ENCODE assay signal across 9 cellular contexts in the genomic region with DNA sequence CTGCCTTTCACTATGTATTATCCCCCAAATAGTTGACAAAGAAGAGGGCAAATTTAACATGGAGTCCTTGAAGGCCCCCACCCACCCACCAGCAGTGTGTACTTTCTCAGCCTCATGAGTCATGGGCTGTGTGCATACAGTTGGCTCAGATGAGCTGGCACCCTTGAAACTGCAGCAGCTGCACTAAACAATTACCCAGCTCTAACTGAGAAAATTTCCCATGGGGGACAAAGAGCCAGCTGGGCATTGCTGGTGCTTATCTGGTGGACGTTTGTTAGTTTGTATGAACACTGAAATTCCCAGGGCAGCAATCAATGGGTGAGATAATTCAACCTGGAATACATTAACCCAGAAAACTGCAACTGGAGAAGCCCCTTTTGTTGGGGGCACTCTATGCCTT.
DNase-seq lines count a peak whose midpoint lies in the region; ATAC-seq and TF ChIP-seq lines count a peak whose summit lies in the region.
"Had no signal": no experiment of that assay in that cellular context is flagged by ENCODE, and none has a peak within 500 bp of the region (broad histone marks: within the 10 kb centered on the region; RNA-seq: fewer than 3 reads in every experiment).

No MANE protein-coding gene starts in this region.

- H3K27ac ChIP-seq in HEK293 (ENCODE audit: extremely low read depth, low read depth, low read length) (no peak overlapping the region), gastrocnemius medialis (peak overlapping the region in 1 of 4 donors; percentile 23)

- in situ Hi-C loops in gastrocnemius medialis (cut with MboI; ENCODE audit: low sequenced_read_pairs in 4 of 4), result no loop called here

- POLR2A ChIA-PET in HEK293 (lab: Yijun Ruan, JAX), result no interaction called here

- TF ChIP-seq POLR2A in gastrocnemius medialis (IDR thresholded peaks at IDR 0.05), result no peak

- H3K9me3 ChIP-seq in HEK293 (ENCODE audit: control insufficient read depth, insufficient read depth, low read depth, low read length) (no peaks in the 10 kb centered on the region), gastrocnemius medialis (no peaks in the 10 kb centered on the region)

- no peak for TF ChIP-seq CTCF in HEK293 (tag by site-specific recombination; IDR thresholded peaks at IDR 0.05)
- TF ChIP-seq CTCF in choroid plexus epithelial cell (conservative IDR thresholded peaks at IDR 0.05; ENCODE audit: low read depth, low read length), result no peak
- no peak for TF ChIP-seq CTCF in gastrocnemius medialis (IDR thresholded peaks at IDR 0.05 in 4 of 5, conservative IDR thresholded peaks at IDR 0.05 in 1 of 5)

- intact Hi-C loops in gastrocnemius medialis (cut with DNase I; ENCODE audit: low total_unique reads), result no loop called here

- ATAC-seq in gastrocnemius medialis (peak; percentile 85 to 88), HG03469 (IDR thresholded peaks at IDR 0.05; ENCODE audit: unreplicated experiment) (no peak), GM18873 (IDR thresholded peaks at IDR 0.05; ENCODE audit: low FRiP score, unreplicated experiment) (no peak), HG03280 (IDR thresholded peaks at IDR 0.05; ENCODE audit: unreplicated experiment) (no peak)

- no peaks in the 10 kb centered on the region for H3K27me3 ChIP-seq in gastrocnemius medialis

- CTCF ChIA-PET in HEK293 (lab: Yijun Ruan, JAX), result no interaction called here

- H3K36me3 ChIP-seq in HEK293 (ENCODE audit: control insufficient read depth in 2 of 2, insufficient read depth in 1 of 2, low read length in 2 of 2) (no peaks in the 10 kb centered on the region), gastrocnemius medialis (no peaks in the 10 kb centered on the region)

- H3K4me3 ChIP-seq in HEK293 (ENCODE audit: low read depth, low read length), result no peak overlapping the region
- no peak overlapping the region for H3K4me3 ChIP-seq in choroid plexus epithelial cell (ENCODE audit: low read depth, low read length)
- H3K4me3 ChIP-seq in gastrocnemius medialis, result no peak overlapping the region

- DNase-seq in NCI-H2107 treated with DMSO at 0.1 percent for 48 hours (lab: John Stamatoyannopoulos, UW; ENCODE audit: unreplicated experiment) (peak; percentile 95), choroid plexus epithelial cell (ENCODE audit: low read depth) (peak; percentile 17), gastrocnemius medialis (peak in 1 of 2 donors; percentile 34)
- DNase-seq in central memory CD4-positive, alpha-beta T cell, result no peak
- DNase-seq: GF-D8 had no signal

- H3K4me1 ChIP-seq in HEK293 (ENCODE audit: control insufficient read depth, insufficient read depth, low read length), result no peaks in the 10 kb centered on the region
- H3K4me1 ChIP-seq in gastrocnemius medialis, result peaks cover 0 to 10% of the 10 kb centered on the region in 2 donors

TF ChIP-seq in HEK293, 187 proteins besides CTCF, POLR2A, EP300 and RAD21:
- no peak for TF ChIP-seq ZNF311 (tag by site-specific recombination; IDR thresholded peaks at IDR 0.05; ENCODE audit: borderline replicate concordance)
- no peak for TF ChIP-seq KLF16 (tag by site-specific recombination; IDR thresholded peaks at IDR 0.05)
- no peak for TF ChIP-seq ZNF837 (tag by site-specific recombination; IDR thresholded peaks at IDR 0.05)
- no peak for TF ChIP-seq ZNF624 (tag by site-specific recombination; IDR thresholded peaks at IDR 0.05)
- no peak for TF ChIP-seq MZF1 (tag by site-specific recombination; IDR thresholded peaks at IDR 0.05; ENCODE audit: borderline replicate concordance)
- TF ChIP-seq ZNF354C (tag by site-specific recombination; IDR thresholded peaks at IDR 0.05; ENCODE audit: borderline replicate concordance, low read depth), result no peak
- TF ChIP-seq PRDM4 (tag by site-specific recombination; IDR thresholded peaks at IDR 0.05), result peak; percentile 26; the same call in 1 of the 2 replicates
- TF ChIP-seq ZNF221 (tag by site-specific recombination; IDR thresholded peaks at IDR 0.05; ENCODE audit: borderline replicate concordance), result no peak

Comparison
In these comparisons a context has a peak if more than half of its experiments do, and no peak if none do; other contexts are left out.
1. ATAC-seq: peak in gastrocnemius medialis (2 of 2); none in HG03469 (single experiment), GM18873 (single experiment) and HG03280 (single experiment).